2 cellular contexts compared by ENCODE assay signal in genomic region chr11:67058506-67058905, GRCh38.
TF ChIP-seq lines count a peak whose summit lies in the region.

No MANE protein-coding gene starts in this region.

TF ChIP-seq in HCT116, 20 proteins besides CTCF, POLR2A, EP300 and RAD21:
- TF ChIP-seq EZH2 (IDR thresholded peaks at IDR 0.05) = no peak
- no peak for TF ChIP-seq CEBPB (IDR thresholded peaks at IDR 0.05; ENCODE audit: low read depth)
- no peak for TF ChIP-seq ATF3 (IDR thresholded peaks at IDR 0.05)
- TF ChIP-seq SIN3A (IDR thresholded peaks at IDR 0.05; ENCODE audit: low read depth) = no peak
- no peak for TF ChIP-seq JUND (IDR thresholded peaks at IDR 0.05)
- TF ChIP-seq FOSL1 (IDR thresholded peaks at IDR 0.05; ENCODE audit: low read depth) = no peak
- TF ChIP-seq YY1 (IDR thresholded peaks at IDR 0.05; ENCODE audit: extremely low read depth, insufficient replicate concordance, low read depth, low read length) = no peak
- TF ChIP-seq ZBTB33 (IDR thresholded peaks at IDR 0.05; ENCODE audit: extremely low read depth, insufficient replicate concordance, low read length) = no peak
- no peak for TF ChIP-seq TCF7L2 (IDR thresholded peaks at IDR 0.05; ENCODE audit: borderline replicate concordance, extremely low read depth, insufficient read depth, insufficient read length)
- TF ChIP-seq POLR2AphosphoS5 (IDR thresholded peaks at IDR 0.05; ENCODE audit: low read depth, low read length) = no peak
- TF ChIP-seq ZNF274 (IDR thresholded peaks at IDR 0.05; ENCODE audit: low read depth, low read length) = no peak
- no peak for TF ChIP-seq SP1 (IDR thresholded peaks at IDR 0.05; ENCODE audit: low read depth)
- no peak for TF ChIP-seq MAX (IDR thresholded peaks at IDR 0.05)
- TF ChIP-seq ZFX (IDR thresholded peaks at IDR 0.05) = no peak
- no peak for TF ChIP-seq EGR1 (IDR thresholded peaks at IDR 0.05; ENCODE audit: low read depth)
- no peak for TF ChIP-seq ELF1 (IDR thresholded peaks at IDR 0.05; ENCODE audit: borderline replicate concordance, low read depth)
- TF ChIP-seq EZH2phosphoT487 (IDR thresholded peaks at IDR 0.05; ENCODE audit: borderline replicate concordance) = no peak

TF ChIP-seq in SK-N-SH, 30 proteins besides CTCF, POLR2A, EP300 and RAD21:
- TF ChIP-seq TEAD4 (IDR thresholded peaks at IDR 0.05; ENCODE audit: borderline replicate concordance, insufficient read depth) (no peak), TCF12 (IDR thresholded peaks at IDR 0.05) (no peak), EZH2phosphoT487 (IDR thresholded peaks at IDR 0.05; ENCODE audit: borderline replicate concordance, low read depth) (no peak), POLR2AphosphoS5 (IDR thresholded peaks at IDR 0.05; ENCODE audit: low read depth, low read length) (no peak), RFX5 (IDR thresholded peaks at IDR 0.05; ENCODE audit: low read length) (no peak), FOXJ3 (CRISPR knock-in tag; IDR thresholded peaks at IDR 0.05) (no peak), IRF3 (IDR thresholded peaks at IDR 0.05; ENCODE audit: low read depth, low read length) (no peak), RCOR1 (IDR thresholded peaks at IDR 0.05; ENCODE audit: low read length) (no peak), MEF2A (IDR thresholded peaks at IDR 0.05; ENCODE audit: borderline replicate concordance, low read depth) (no peak), RXRA (IDR thresholded peaks at IDR 0.05; ENCODE audit: borderline replicate concordance, low read depth) (no peak)
TF ChIP-seq in SK-N-SH: peak in this region for 0.
